ENCODE assay signal across 8 cellular contexts in genomic region chr5:74139589-74139988, GRCh38.
"Had no signal": no experiment of that assay in that cellular context is flagged by ENCODE, and none has a peak within 500 bp of the region (broad histone marks: within the 10 kb centered on the region; RNA-seq: fewer than 3 reads in every experiment).

No MANE protein-coding gene starts in this region.

- H3K4me3 ChIP-seq: GM23248, HAP-1, K562 had no signal

- H3K9me3 ChIP-seq: HAP-1 had no signal

- ATAC-seq: HCT116, K562 had no signal

- DNase-seq: GM23248, GOT3, H7, IMR-90, KG1 had no signal

- H3K36me3 ChIP-seq: HAP-1 had no signal

- H3K4me1 ChIP-seq: HAP-1 had no signal

- H3K27ac ChIP-seq: GM23248 had no signal
